1 cellular context compared by ENCODE assay signal in genomic region chr16:79769320-79770243, GRCh38.
TF ChIP-seq lines count a peak whose summit lies in the region.

No MANE protein-coding gene starts in this region.

TF ChIP-seq in H1, 55 proteins besides CTCF, POLR2A, EP300 and RAD21 (continued from another document):
- TF ChIP-seq, protein P1, sequence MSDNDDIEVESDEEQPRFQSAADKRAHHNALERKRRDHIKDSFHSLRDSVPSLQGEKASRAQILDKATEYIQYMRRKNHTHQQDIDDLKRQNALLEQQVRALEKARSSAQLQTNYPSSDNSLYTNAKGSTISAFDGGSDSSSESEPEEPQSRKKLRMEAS (IDR thresholded peaks at IDR 0.05): 0 out of 2 replicates have a peak, but pooled peaks have one; percentile 32
- TF ChIP-seq BCL11A (IDR thresholded peaks at IDR 0.05; ENCODE audit: low read depth in 2 of 2, low read length in 2 of 2): no peak
